8 cellular contexts compared by ENCODE assay signal in genomic region chr12:109053382-109054123, GRCh38.
DNase-seq lines count a peak whose midpoint lies in the region; FAIRE-seq and TF ChIP-seq lines count a peak whose summit lies in the region.

No MANE protein-coding gene starts in this region.

- H3K27ac ChIP-seq in KMS-11: peak overlapping the region; percentile 45

- peak overlapping the region; percentile 21 for H3K9ac ChIP-seq in KMS-11

- TF ChIP-seq CTCF in AG09309 (IDR thresholded peaks at IDR 0.05; ENCODE audit: control insufficient read depth, insufficient read depth, low read depth, low read length, missing control alignments) (no peak), KMS-11 (conservative IDR thresholded peaks at IDR 0.05; ENCODE audit: low read depth, low read length) (no peak)

- H3K79me2 ChIP-seq in KMS-11 (ENCODE audit: insufficient read depth, low read depth): no peaks in the 10 kb centered on the region

- no peaks in the 10 kb centered on the region for H3K36me3 ChIP-seq in KMS-11 (ENCODE audit: insufficient read depth)

- H3K27me3 ChIP-seq in KMS-11 (ENCODE audit: insufficient read depth, low read depth): no peaks in the 10 kb centered on the region

- POLR2A ChIA-PET in HEK293T (lab: Yijun Ruan, JAX): no interaction called here

- peak overlapping the region; percentile 69 for H3K4me2 ChIP-seq in KMS-11

- DNase-seq in AG09309 (ENCODE audit: low read depth): no peak
- peak; percentile 32 for DNase-seq in GM19239 (ENCODE audit: insufficient read length, low spot score)
- DNase-seq in activated naive CD4-positive, alpha-beta T cell treated with anti-CD3 and anti-CD28 coated beads, Interleukin-2, amount 50 U/mL, for 16 hours: peak; percentile 26
- DNase-seq in stimulated activated CD4-positive, alpha-beta T cell treated with anti-CD3 and anti-CD28 coated beads, Interleukin-15, amount 100 ng/mL, for 24 hours: peak; percentile 26
- DNase-seq in HEK293T (ENCODE audit: extremely low spot score): no peak
- no peak for DNase-seq in NCI-H345 treated with DMSO at 0.1 percent for 48 hours (lab: John Stamatoyannopoulos, UW; ENCODE audit: unreplicated experiment)

- no peaks in the 10 kb centered on the region for H4K20me1 ChIP-seq in KMS-11 (ENCODE audit: insufficient read depth)

- CTCF ChIA-PET in HEK293T (lab: Yijun Ruan, JAX): no interaction called here

- H3K4me3 ChIP-seq in AG09309 (ENCODE audit: control insufficient read depth, low read depth, low read length) (peak overlapping the region; percentile 93), KMS-11 (IDR thresholded peaks at IDR 0.05; ENCODE audit: insufficient read depth, low read depth, low read length) (no peak overlapping the region), iPS-18c (ENCODE audit: insufficient read depth, low read depth, low read length) (peak overlapping the region; percentile 92)

- H3K4me1 ChIP-seq in KMS-11 (ENCODE audit: low read depth, poor library complexity, severe bottlenecking): peaks cover 9% of the 10 kb centered on the region

- FAIRE-seq in GM19239 (lab: Jason Lieb, UNC): peak; percentile 96

- H2AFZ ChIP-seq in KMS-11 (ENCODE audit: low read depth): peak overlapping the region; percentile 80

- no peaks in the 10 kb centered on the region for H3K9me3 ChIP-seq in iPS-18c (ENCODE audit: control insufficient read depth, insufficient read depth, low read length)

TF ChIP-seq in HEK293T, 16 proteins besides CTCF, POLR2A, EP300 and RAD21:
- TF ChIP-seq SUZ12 (IDR thresholded peaks at IDR 0.05) (no peak), NFRKB (IDR thresholded peaks at IDR 0.05) (no peak), FOXM1 (IDR thresholded peaks at IDR 0.05; ENCODE audit: borderline replicate concordance) (no peak)
TF ChIP-seq in HEK293T: peak in this region for 0.

Comparison
In these comparisons a context has a peak if more than half of its experiments do, and no peak if none do; other contexts are left out.
1. DNase-seq: peak in GM19239 (single experiment), activated naive CD4-positive, alpha-beta T cell treated with anti-CD3 and anti-CD28 coated beads, Interleukin-2, amount 50 U/mL, for 16 hours (single experiment) and stimulated activated CD4-positive, alpha-beta T cell treated with anti-CD3 and anti-CD28 coated beads, Interleukin-15, amount 100 ng/mL, for 24 hours (single experiment); none in AG09309 (single experiment), HEK293T (single experiment) and NCI-H345 treated with DMSO at 0.1 percent for 48 hours (single experiment).